ENCODE assay signal across 29 cellular contexts in genomic region chr13:21868823-21869222, GRCh38.
"Had no signal": no experiment of that assay in that cellular context is flagged by ENCODE, and none has a peak within 500 bp of the region (broad histone marks: within the 10 kb centered on the region; RNA-seq: fewer than 3 reads in every experiment).

No MANE protein-coding gene starts in this region.

- H3K4me1 Mint-ChIP-seq: naive B cell; natural killer cell; nephron progenitor cell; neural progenitor cell; stimulated activated memory B cell treated with anti-CD40 and anti-IgM and Interleukin-4, amounts not matched to agents 10 μg/mL and 1 μg/mL and 100 μg/mL, for 72 hours; stimulated activated naive CD8-positive, alpha-beta T cell treated with anti-CD3 and anti-CD28 coated beads, Interleukin-15, amount 100 ng/mL, for 72 hours had no signal

- H3K36me3 ChIP-seq: lower lobe of right lung, neural progenitor cell, neutrophil, ovary, prostate gland, spleen, tibial nerve, uterus had no signal

- H3K36me3 Mint-ChIP-seq: naive B cell; natural killer cell; neural progenitor cell; stimulated activated memory B cell treated with anti-CD40 and anti-IgM and Interleukin-4, amounts not matched to agents 10 μg/mL and 1 μg/mL and 100 μg/mL, for 72 hours; type B pancreatic cell had no signal

- H3K27ac ChIP-seq: hepatocyte, lower lobe of right lung, neural progenitor cell, neutrophil, ovary, prostate gland, skin epidermis, spleen, tibial nerve, uterus had no signal

- H3K4me3 ChIP-seq: hepatocyte, lower lobe of right lung, neural progenitor cell, ovary, prostate gland, skin epidermis, spleen, tibial nerve, uterus had no signal

- H3K9ac ChIP-seq: neural progenitor cell had no signal

- DNase-seq: islet precursor cell; kidney glomerular epithelial cell; left cardiac atrium; left ventricle myocardium superior; lower lobe of right lung; mammary epithelial cell; naive B cell; natural killer cell; nephron progenitor cell; ovary; posterior cingulate gyrus; retina; right cardiac atrium; spleen; stimulated activated CD4-positive, alpha-beta T cell treated with anti-CD3 and anti-CD28 coated beads, Interleukin-4, amount 100 ng/mL, for 4 hours; stimulated activated CD8-positive, alpha-beta memory T cell treated with anti-CD3 and anti-CD28 coated beads, Interleukin-4, amount 100 ng/mL, for 48 hours; stimulated activated naive CD4-positive, alpha-beta T cell treated with Interleukin-2 at 50 U/mL for 16 hours; stimulated activated naive CD8-positive, alpha-beta T cell treated with anti-CD3 and anti-CD28 coated beads, Interleukin-15, amount 100 ng/mL, for 72 hours; substantia nigra; uterus had no signal

- H3K27ac Mint-ChIP-seq: mesothelial cell of epicardium; natural killer cell; nephron progenitor cell; neural progenitor cell; stimulated activated memory B cell treated with anti-CD40 and anti-IgM and Interleukin-4, amounts not matched to agents 10 μg/mL and 1 μg/mL and 100 μg/mL, for 72 hours; stimulated activated naive CD8-positive, alpha-beta T cell treated with anti-CD3 and anti-CD28 coated beads, Interleukin-15, amount 100 ng/mL, for 72 hours; type B pancreatic cell had no signal

- H3K9me3 Mint-ChIP-seq: natural killer cell had no signal

- H3K9me3 ChIP-seq: lower lobe of right lung, neutrophil, ovary, prostate gland, tibial nerve, uterus had no signal

- H3K27me3 ChIP-seq: hepatocyte, neural progenitor cell, neutrophil, ovary, spleen, tibial nerve had no signal

- H3K4me3 Mint-ChIP-seq: mesothelial cell of epicardium; naive B cell; natural killer cell; nephron progenitor cell; neural progenitor cell; stimulated activated memory B cell treated with anti-CD40 and anti-IgM and Interleukin-4, amounts not matched to agents 10 μg/mL and 1 μg/mL and 100 μg/mL, for 72 hours; stimulated activated naive CD8-positive, alpha-beta T cell treated with anti-CD3 and anti-CD28 coated beads, Interleukin-15, amount 100 ng/mL, for 72 hours; type B pancreatic cell had no signal

- H3K4me1 ChIP-seq: lower lobe of right lung, neural progenitor cell, prostate gland, spleen, tibial nerve, uterus had no signal

- H3K27me3 Mint-ChIP-seq: type B pancreatic cell had no signal
